13 cellular contexts compared by ENCODE assay signal in genomic region chr5:73299665-73300435, GRCh38.
A peak's percentile ranks its signal among the peaks of the same experiment; 100 is the strongest.
DNase-seq lines count a peak whose midpoint lies in the region; ATAC-seq and TF ChIP-seq lines count a peak whose summit lies in the region.
"Had no signal": no experiment of that assay in that cellular context is flagged by ENCODE, and none has a peak within 500 bp of the region (broad histone marks: within the 10 kb centered on the region; RNA-seq: fewer than 3 reads in every experiment).

No MANE protein-coding gene starts in this region.

- peak overlapping the region; percentile 85 for H3K4me2 ChIP-seq in GM23338

- H3K27ac ChIP-seq in AG04450 (ENCODE audit: low read depth, low read length): peak overlapping the region; percentile 65
- no peak overlapping the region for H3K27ac ChIP-seq in GM23338 (ENCODE audit: low read depth)
- H3K27ac ChIP-seq in naive thymus-derived CD4-positive, alpha-beta T cell (ENCODE audit: low read depth, low read length): no peak overlapping the region
- H3K27ac ChIP-seq: left lung, parathyroid adenoma, transverse colon had no signal

- H3K4me1 ChIP-seq in GM23338 (ENCODE audit: insufficient read depth): peaks cover 63% of the 10 kb centered on the region
- no peaks in the 10 kb centered on the region for H3K4me1 ChIP-seq in naive thymus-derived CD4-positive, alpha-beta T cell (ENCODE audit: control insufficient read depth in 2 of 2, insufficient read depth in 2 of 2, low read length in 2 of 2)
- H3K4me1 ChIP-seq: parathyroid adenoma had no signal

- CTCF ChIA-PET in AG04450 (lab: Charles Lee): interaction anchor here (2.0 to 2.2 kb wide), 2 partner anchors 9 to 151 kb away, joined by 5 to 7 read pairs; no protein-coding TSS in a partner anchor
- CTCF ChIA-PET in naive thymus-derived CD4-positive, alpha-beta T cell (lab: Charles Lee): no interaction called here

- H3K4me3 ChIP-seq in AG04450 (ENCODE audit: low read depth, low read length) (peak overlapping the region; percentile 55), GM23338 (peak overlapping the region; percentile 55)
- no peak overlapping the region for H3K4me3 ChIP-seq in naive thymus-derived CD4-positive, alpha-beta T cell (ENCODE audit: low read length)
- H3K4me3 ChIP-seq: left lung had no signal

- peaks cover 98% of the 10 kb centered on the region for H3K27me3 Mint-ChIP-seq in GM23338 (ENCODE audit: insufficient read depth, low read depth, poor library complexity)
- peaks cover 56% of the 10 kb centered on the region for H3K27me3 Mint-ChIP-seq in chondrocyte (ENCODE audit: low read depth)
- H3K27me3 Mint-ChIP-seq in naive thymus-derived CD4-positive, alpha-beta T cell: peaks cover 83 to 91% (median 86%) of the 10 kb centered on the region in 5 donors

- peaks cover 22% of the 10 kb centered on the region; the same call in 1 of the 2 replicates for H3K9me3 ChIP-seq in AG04450 (ENCODE audit: control insufficient read depth, insufficient read depth, low read length)
- no peaks in the 10 kb centered on the region for H3K9me3 ChIP-seq in naive thymus-derived CD4-positive, alpha-beta T cell (ENCODE audit: control insufficient read depth in 2 of 3, low read length in 3 of 3)
- H3K9me3 ChIP-seq: left lung, transverse colon had no signal

- DNase-seq in AG04450 (ENCODE audit: low read depth, low spot score) (no peak), GM23338 (ENCODE audit: low spot score) (peak; percentile 58), chondrocyte (ENCODE audit: low spot score) (no peak), NCI-H1048 (lab: John Stamatoyannopoulos, UW) (no peak)
- no peak for DNase-seq in naive thymus-derived CD4-positive, alpha-beta T cell
- DNase-seq: left lung, NCI-H1092, NCI-H748 treated with DMSO at 0.1 percent for 48 hours, transverse colon had no signal

- no peaks in the 10 kb centered on the region for H3K36me3 ChIP-seq in GM23338 (ENCODE audit: insufficient read depth)
- H3K36me3 ChIP-seq in naive thymus-derived CD4-positive, alpha-beta T cell (ENCODE audit: control insufficient read depth in 2 of 3, insufficient read depth in 3 of 3, low read length in 3 of 3): no peaks in the 10 kb centered on the region
- H3K36me3 ChIP-seq: left lung, transverse colon had no signal

- H3K79me2 ChIP-seq in GM23338 (replicated peaks; ENCODE audit: insufficient read depth): no peaks in the 10 kb centered on the region
- H3K79me2 ChIP-seq: parathyroid adenoma had no signal

- H3K9me3 Mint-ChIP-seq in GM23338 (peaks cover 6% of the 10 kb centered on the region; the same call in 2 of the 3 replicates), chondrocyte (ENCODE audit: low read depth) (no peaks in the 10 kb centered on the region)
- peaks cover 0 to 17% (median 2%) of the 10 kb centered on the region in 11 donors for H3K9me3 Mint-ChIP-seq in naive thymus-derived CD4-positive, alpha-beta T cell

- H3K36me3 Mint-ChIP-seq in GM23338 (ENCODE audit: low read depth) (no peaks in the 10 kb centered on the region), chondrocyte (ENCODE audit: low read depth) (peaks cover 3% of the 10 kb centered on the region)
- peaks cover 0 to 7% (median 0%) of the 10 kb centered on the region in 5 donors for H3K36me3 Mint-ChIP-seq in naive thymus-derived CD4-positive, alpha-beta T cell

- H3K9me2 ChIP-seq in GM23338 (ENCODE audit: insufficient read depth): no peaks in the 10 kb centered on the region

- ATAC-seq in GM23338 (peak; percentile 6), GM21423 (IDR thresholded peaks at IDR 0.05; ENCODE audit: unreplicated experiment) (no peak), GM21786 (IDR thresholded peaks at IDR 0.05; ENCODE audit: unreplicated experiment) (no peak), HG03139 (IDR thresholded peaks at IDR 0.05; ENCODE audit: unreplicated experiment) (no peak)
- no peak for ATAC-seq in naive thymus-derived CD4-positive, alpha-beta T cell

- peak overlapping the region; percentile 62 for H3K4me3 Mint-ChIP-seq in GM23338
- peak overlapping the region; percentile 57 for H3K4me3 Mint-ChIP-seq in chondrocyte (ENCODE audit: unreplicated experiment)
- peak overlapping the region in 6 of 10 donors; percentile 19 to 71 (median 30) for H3K4me3 Mint-ChIP-seq in naive thymus-derived CD4-positive, alpha-beta T cell

- peaks cover 28% of the 10 kb centered on the region for H4K20me1 ChIP-seq in GM23338 (replicated peaks; ENCODE audit: insufficient read depth)

- H3K27ac Mint-ChIP-seq in GM23338 (no peak overlapping the region), chondrocyte (ENCODE audit: unreplicated experiment) (peak overlapping the region; percentile 49)
- peak overlapping the region in 3 of 9 donors; percentile 52 to 56 (median 56) for H3K27ac Mint-ChIP-seq in naive thymus-derived CD4-positive, alpha-beta T cell

- POLR2A ChIA-PET in AG04450 (lab: Yijun Ruan, JAX): interaction anchor here (0.6 to 3.2 kb wide), 2 partner anchors 12 to 98 kb away, joined by 4 to 16 read pairs; no protein-coding TSS in a partner anchor
- POLR2A ChIA-PET in naive thymus-derived CD4-positive, alpha-beta T cell (lab: Charles Lee): no interaction called here

- TF ChIP-seq CTCF in AG04450 (IDR thresholded peaks at IDR 0.05; ENCODE audit: low read depth, low read length) (no peak), GM23338 (conservative IDR thresholded peaks at IDR 0.05; ENCODE audit: low read depth in 2 of 2) (no peak), chondrocyte (IDR thresholded peaks at IDR 0.05) (no peak)

- H3K27me3 ChIP-seq in AG04450 (ENCODE audit: control insufficient read depth, insufficient read depth, low read length) (peaks cover 9% of the 10 kb centered on the region), GM23338 (ENCODE audit: insufficient read depth) (peaks cover 100% of the 10 kb centered on the region)
- H3K27me3 ChIP-seq in naive thymus-derived CD4-positive, alpha-beta T cell (ENCODE audit: control insufficient read depth in 2 of 2, insufficient read depth in 2 of 2, low read length in 2 of 2): peaks cover 10 to 18% of the 10 kb centered on the region in 2 donors

- peak overlapping the region; percentile 95 for H2AFZ ChIP-seq in GM23338
- H2AFZ ChIP-seq: parathyroid adenoma had no signal

- peaks cover 44% of the 10 kb centered on the region for H3K4me1 Mint-ChIP-seq in GM23338
- H3K4me1 Mint-ChIP-seq in chondrocyte (ENCODE audit: low read depth): peaks cover 50% of the 10 kb centered on the region
- peaks cover 7 to 39% (median 28%) of the 10 kb centered on the region in 7 donors for H3K4me1 Mint-ChIP-seq in naive thymus-derived CD4-positive, alpha-beta T cell

- intact Hi-C loops in naive thymus-derived CD4-positive, alpha-beta T cell (cut with micrococcal nuclease): loop anchor here in 1 of 2 donors (1.0 to 5.0 kb wide), 4 partner anchors 68 to 150 kb away; no protein-coding TSS in a partner anchor

- peaks cover 25% of the 10 kb centered on the region for H3F3A ChIP-seq in GM23338 (replicated peaks; ENCODE audit: low read depth)

TF ChIP-seq in GM23338, 12 proteins besides CTCF, POLR2A, EP300 and RAD21 (continues in another document):
- no peak for TF ChIP-seq CREB1 (CRISPR knock-in tag; IDR thresholded peaks at IDR 0.05; ENCODE audit: low read depth)
- TF ChIP-seq EZH2phosphoT487 (IDR thresholded peaks at IDR 0.05; ENCODE audit: unreplicated experiment): peak; percentile 85
